1 cellular context compared by ENCODE assay signal in genomic region chr1:182288749-182289604, GRCh38.
A peak's percentile ranks its signal among the peaks of the same experiment; 100 is the strongest.
TF ChIP-seq lines count a peak whose summit lies in the region.

No MANE protein-coding gene starts in this region.

TF ChIP-seq in HepG2, 621 proteins besides CTCF, POLR2A, EP300 and RAD21 (continued from another document and continues in another):
- TF ChIP-seq ATF6 (CRISPR knock-in tag; conservative IDR thresholded peaks at IDR 0.05) (no peak), NFRKB (IDR thresholded peaks at IDR 0.05) (no peak), ZFY (CRISPR knock-in tag; IDR thresholded peaks at IDR 0.05) (peak; percentile 30; the same call in 1 of the 2 replicates), ZUFSP (CRISPR knock-in tag; IDR thresholded peaks at IDR 0.05; ENCODE audit: borderline replicate concordance) (no peak), PBX3 (CRISPR knock-in tag; IDR thresholded peaks at IDR 0.05; ENCODE audit: borderline replicate concordance) (no peak), MYNN (CRISPR knock-in tag; IDR thresholded peaks at IDR 0.05; ENCODE audit: low read depth) (no peak), ZNF772 (CRISPR knock-in tag; IDR thresholded peaks at IDR 0.05) (peak; percentile 47; the same call in 1 of the 2 replicates), HOXA5 (CRISPR knock-in tag; IDR thresholded peaks at IDR 0.05) (peak; percentile 55; the same call in 1 of the 2 replicates), TCF7 (IDR thresholded peaks at IDR 0.05; ENCODE audit: low read depth) (peak; percentile 66; the same call in 1 of the 2 replicates), ZBTB20 (CRISPR knock-in tag; IDR thresholded peaks at IDR 0.05; ENCODE audit: borderline replicate concordance, low read depth) (peak; percentile 53; the same call in 1 of the 2 replicates), FOXP4 (CRISPR knock-in tag; IDR thresholded peaks at IDR 0.05) (peak; percentile 88), LCORL (IDR thresholded peaks at IDR 0.05) (0 out of 2 replicates have a peak, but pooled peaks have one; percentile 21), LCORL (CRISPR knock-in tag; IDR thresholded peaks at IDR 0.05) (no peak; the same call in 1 of the 2 replicates), NFE2L2 (IDR thresholded peaks at IDR 0.05; ENCODE audit: low read length) (no peak), ZNF512 (CRISPR knock-in tag; IDR thresholded peaks at IDR 0.05) (no peak), CHCHD3 (CRISPR knock-in tag; IDR thresholded peaks at IDR 0.05) (no peak), POLR2G (IDR thresholded peaks at IDR 0.05; ENCODE audit: low read depth, low read length) (no peak), USF2 (IDR thresholded peaks at IDR 0.05; ENCODE audit: low read depth, low read length) (no peak), USF2 (CRISPR knock-in tag; IDR thresholded peaks at IDR 0.05; ENCODE audit: borderline replicate concordance) (0 out of 2 replicates have a peak, but pooled peaks have one; percentile 27), RNF219 (CRISPR knock-in tag; IDR thresholded peaks at IDR 0.05) (0 out of 2 replicates have a peak, but pooled peaks have one; percentile 37), RAD51 (IDR thresholded peaks at IDR 0.05; ENCODE audit: borderline replicate concordance) (no peak), JUND (CRISPR knock-in tag; IDR thresholded peaks at IDR 0.05) (no peak), GABPB1 (CRISPR knock-in tag; IDR thresholded peaks at IDR 0.05) (no peak; the same call in 1 of the 2 replicates), TMF1 (CRISPR knock-in tag; IDR thresholded peaks at IDR 0.05; ENCODE audit: low read depth) (no peak), ARNTL (CRISPR knock-in tag; IDR thresholded peaks at IDR 0.05) (0 out of 2 replicates have a peak, but pooled peaks have one; percentile 53), ZNF639 (CRISPR knock-in tag; conservative IDR thresholded peaks at IDR 0.05) (no peak; the same call in 1 of the 2 replicates), ZNF576 (CRISPR knock-in tag; IDR thresholded peaks at IDR 0.05) (no peak), FOXM1 (CRISPR knock-in tag; IDR thresholded peaks at IDR 0.05) (no peak), THAP8 (CRISPR knock-in tag; IDR thresholded peaks at IDR 0.05; ENCODE audit: borderline replicate concordance) (no peak), CENPT (CRISPR knock-in tag; IDR thresholded peaks at IDR 0.05; ENCODE audit: low read depth) (no peak), TRIM22 (IDR thresholded peaks at IDR 0.05) (no peak), ZNF234 (CRISPR knock-in tag; conservative IDR thresholded peaks at IDR 0.05) (no peak), PREB (CRISPR knock-in tag; IDR thresholded peaks at IDR 0.05) (no peak), GLI4 (CRISPR knock-in tag; IDR thresholded peaks at IDR 0.05; ENCODE audit: borderline replicate concordance) (no peak), MEIS1 (CRISPR knock-in tag; IDR thresholded peaks at IDR 0.05; ENCODE audit: borderline replicate concordance) (no peak), DMTF1 (CRISPR knock-in tag; IDR thresholded peaks at IDR 0.05) (no peak), TEAD3 (CRISPR knock-in tag; optimal IDR thresholded peaks at IDR 0.05; ENCODE audit: borderline replicate concordance) (peak; percentile 95), DPF2 (CRISPR knock-in tag; IDR thresholded peaks at IDR 0.05; ENCODE audit: borderline replicate concordance, low read depth) (peak; percentile 63; the same call in 1 of the 2 replicates)
